9 cellular contexts compared by ENCODE assay signal in genomic region chr4:139452000-139452399, GRCh38. TPM values are rescaled to one million over a fixed set of nuclear protein-coding genes. Genes with fewer than 3 reads are reported as not detected.
DNase-seq lines count a peak whose midpoint lies in the region; ATAC-seq and TF ChIP-seq lines count a peak whose summit lies in the region.
"Had no signal": no experiment of that assay in that cellular context is flagged by ENCODE, and none has a peak within 500 bp of the region (broad histone marks: within the 10 kb centered on the region; RNA-seq: fewer than 3 reads in every experiment).

No MANE protein-coding gene starts in this region.

- no peaks in the 10 kb centered on the region for H3K27me3 Mint-ChIP-seq in activated T-helper 1 cell treated with anti-CD3 and anti-CD28 coated beads, Interleukin-12 subunit alpha, Interleukin-12 subunit beta, Interleukin-2, Interleukin-4 antibody, amounts not matched to agents 30 ng/mL and 10 ng/mL and 1 ng/mL, durations not matched to agents 14 hours and 24 hours and 36 hours (ENCODE audit: insufficient read depth)

- H3K36me3 ChIP-seq in cardiac muscle cell (no peaks in the 10 kb centered on the region), heart left ventricle (no peaks in the 10 kb centered on the region), iPS-18a (ENCODE audit: control insufficient read depth, low read depth, low read length) (no peaks in the 10 kb centered on the region), upper lobe of right lung (no peaks in the 10 kb centered on the region)

- H3K4me3 ChIP-seq in cardiac muscle cell (peak overlapping the region; percentile 93), heart left ventricle (peak overlapping the region in 3 of 12 donors; percentile 88 to 92 (median 88)), iPS-18a (ENCODE audit: low read length) (peak overlapping the region; percentile 95), upper lobe of right lung (peak overlapping the region; percentile 67)

- peaks cover 3% of the 10 kb centered on the region for H3K36me3 Mint-ChIP-seq in activated T-helper 1 cell treated with anti-CD3 and anti-CD28 coated beads, Interleukin-12 subunit alpha, Interleukin-12 subunit beta, Interleukin-2, Interleukin-4 antibody, amounts not matched to agents 30 ng/mL and 10 ng/mL and 1 ng/mL, durations not matched to agents 14 hours and 24 hours and 36 hours (ENCODE audit: low read depth)

- no peak for DNase-seq in cardiac muscle cell (ENCODE audit: low read depth in 1 of 2, low spot score in 1 of 2)
- no peak for DNase-seq in heart left ventricle
- no peak for DNase-seq in activated T-helper 1 cell treated with anti-CD3 and anti-CD28 coated beads, Interleukin-12 subunit alpha, Interleukin-12 subunit beta, Interleukin-2, Interleukin-4 antibody, amounts not matched to agents 30 ng/mL and 10 ng/mL and 1 ng/mL, durations not matched to agents 14 hours and 24 hours and 36 hours (ENCODE audit: low spot score)
- no peak for DNase-seq in upper lobe of right lung
- DNase-seq in ecto neural progenitor cell (ENCODE audit: low spot score): no peak
- DNase-seq: NCI-H2171 treated with DMSO at 0.1 percent for 48 hours had no signal

- H3K27me3 ChIP-seq in cardiac muscle cell (no peaks in the 10 kb centered on the region), heart left ventricle (no peaks in the 10 kb centered on the region), iPS-18a (ENCODE audit: control insufficient read depth, insufficient read depth, low read length) (peaks cover 5% of the 10 kb centered on the region), upper lobe of right lung (no peaks in the 10 kb centered on the region)

- H3K27ac ChIP-seq in cardiac muscle cell (peak overlapping the region; percentile 95), heart left ventricle (no peak overlapping the region), iPS-18a (ENCODE audit: low read length) (no peak overlapping the region), upper lobe of right lung (no peak overlapping the region)

- intact Hi-C loops in heart left ventricle (cut with DNase I) (loop anchor here in 4 of 10 donors (2.0 to 10.0 kb wide), 8 partner anchors 35 to 370 kb away; partner anchors contain the start of genes SETD7 (in 3 of the 4) and ELF2 (in 1 of the 4)), upper lobe of right lung (cut with DNase I) (no loop called here)
- intact Hi-C loops in activated T-helper 1 cell treated with anti-CD3 and anti-CD28 coated beads, Interleukin-12 subunit alpha, Interleukin-12 subunit beta, Interleukin-2, Interleukin-4 antibody, amounts not matched to agents 30 ng/mL and 10 ng/mL and 1 ng/mL, durations not matched to agents 14 hours and 24 hours and 36 hours (cut with micrococcal nuclease): loop anchor here (5.0 kb wide), 2 partner anchors 705 to 1070 kb away; partner anchors contain the start of gene ELMOD2

- no peaks in the 10 kb centered on the region for H3K9me3 ChIP-seq in cardiac muscle cell (ENCODE audit: low read depth)
- no peaks in the 10 kb centered on the region for H3K9me3 ChIP-seq in heart left ventricle
- H3K9me3 ChIP-seq in iPS-18a (ENCODE audit: control insufficient read depth, low read depth, low read length): no peaks in the 10 kb centered on the region
- no peaks in the 10 kb centered on the region for H3K9me3 ChIP-seq in upper lobe of right lung

- peak overlapping the region; percentile 79 for H3K9ac ChIP-seq in iPS-18a (ENCODE audit: low read length)

- peaks cover 43% of the 10 kb centered on the region for H3K4me1 Mint-ChIP-seq in activated T-helper 1 cell treated with anti-CD3 and anti-CD28 coated beads, Interleukin-12 subunit alpha, Interleukin-12 subunit beta, Interleukin-2, Interleukin-4 antibody, amounts not matched to agents 30 ng/mL and 10 ng/mL and 1 ng/mL, durations not matched to agents 14 hours and 24 hours and 36 hours (ENCODE audit: low read depth)

- no peak for TF ChIP-seq POLR2A in heart left ventricle (IDR thresholded peaks at IDR 0.05)

- ATAC-seq in heart left ventricle (no peak), upper lobe of right lung (no peak), HG03196 (IDR thresholded peaks at IDR 0.05; ENCODE audit: unreplicated experiment) (no peak), HG02571 (IDR thresholded peaks at IDR 0.05; ENCODE audit: unreplicated experiment) (no peak)

- no peak for TF ChIP-seq CTCF in cardiac muscle cell (IDR thresholded peaks at IDR 0.05; ENCODE audit: low read depth, low read length)
- TF ChIP-seq CTCF in heart left ventricle (IDR thresholded peaks at IDR 0.05): no peak
- no peak for TF ChIP-seq CTCF in upper lobe of right lung (IDR thresholded peaks at IDR 0.05)

- peak overlapping the region; percentile 94 for H3K4me3 Mint-ChIP-seq in activated T-helper 1 cell treated with anti-CD3 and anti-CD28 coated beads, Interleukin-12 subunit alpha, Interleukin-12 subunit beta, Interleukin-2, Interleukin-4 antibody, amounts not matched to agents 30 ng/mL and 10 ng/mL and 1 ng/mL, durations not matched to agents 14 hours and 24 hours and 36 hours

- no peaks in the 10 kb centered on the region for H3K9me3 Mint-ChIP-seq in activated T-helper 1 cell treated with anti-CD3 and anti-CD28 coated beads, Interleukin-12 subunit alpha, Interleukin-12 subunit beta, Interleukin-2, Interleukin-4 antibody, amounts not matched to agents 30 ng/mL and 10 ng/mL and 1 ng/mL, durations not matched to agents 14 hours and 24 hours and 36 hours

- no peak overlapping the region for H3K27ac Mint-ChIP-seq in activated T-helper 1 cell treated with anti-CD3 and anti-CD28 coated beads, Interleukin-12 subunit alpha, Interleukin-12 subunit beta, Interleukin-2, Interleukin-4 antibody, amounts not matched to agents 30 ng/mL and 10 ng/mL and 1 ng/mL, durations not matched to agents 14 hours and 24 hours and 36 hours

- peaks cover 14% of the 10 kb centered on the region for H3K4me1 ChIP-seq in cardiac muscle cell (ENCODE audit: low read depth)
- H3K4me1 ChIP-seq in heart left ventricle: peaks cover 9 to 43% (median 25%) of the 10 kb centered on the region in 12 donors
- H3K4me1 ChIP-seq in iPS-18a (ENCODE audit: control insufficient read depth, low read depth, low read length): peaks cover 19% of the 10 kb centered on the region
- H3K4me1 ChIP-seq in upper lobe of right lung: peaks cover 28% of the 10 kb centered on the region

- WGBS in heart left ventricle, 4 donors: 83 to 100% (median 92%) methylated on average over 1 of the region's 1 CpG

RNA-seq across cellular contexts. Expression of gene RAB33B, which starts 1.9 kb away (rescaled TPM):
- total RNA-seq in cardiac muscle cell (6.6 and 8.8 TPM in 2 replicates), heart left ventricle (1 to 10 TPM; 4.8 to 9.4 (median 6.9) TPM), upper lobe of right lung (9.8 TPM)
- polyA plus RNA-seq in cardiac muscle cell (8.4 and 10.4 TPM in 2 replicates), heart left ventricle (1 to 10 TPM; 2.3 to 4.1 TPM)
- 4.8 and 5.2 TPM in 2 replicates for total RNA-seq in activated T-helper 1 cell treated with anti-CD3 and anti-CD28 coated beads, Interleukin-12 subunit alpha, Interleukin-12 subunit beta, Interleukin-2, Interleukin-4 antibody, amounts not matched to agents 30 ng/mL and 10 ng/mL and 1 ng/mL, durations not matched to agents 14 hours and 24 hours and 36 hours
